ENCODE assay signal across 19 cellular contexts in the genomic region with DNA sequence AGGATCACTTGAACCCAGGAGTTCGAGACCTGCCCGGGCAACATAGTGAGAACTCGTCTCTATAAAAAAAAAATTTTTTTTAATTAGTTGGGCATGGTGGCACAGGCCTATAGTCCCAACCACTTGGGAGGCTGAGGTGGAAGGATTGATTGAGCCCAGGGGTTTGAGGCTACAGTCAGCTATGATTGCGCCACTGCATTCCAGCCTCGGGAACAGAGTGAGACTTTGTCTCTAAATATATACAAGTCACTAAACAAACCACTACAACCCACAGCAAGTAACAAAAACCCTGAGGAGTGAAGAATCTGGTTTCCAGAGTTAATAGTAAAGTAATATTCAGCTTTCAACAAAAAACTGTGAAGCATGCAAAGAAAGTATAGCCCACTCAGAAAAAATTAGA.
"Had no signal": no experiment of that assay in that cellular context is flagged by ENCODE, and none has a peak within 500 bp of the region (broad histone marks: within the 10 kb centered on the region; RNA-seq: fewer than 3 reads in every experiment).

No MANE protein-coding gene starts in this region.

- H3K27ac ChIP-seq: colonic mucosa, gastrocnemius medialis, heart left ventricle, ovary, sigmoid colon, stomach, testis, upper lobe of left lung had no signal

- ATAC-seq: activated CD8-positive, alpha-beta T cell treated with anti-CD3 and anti-CD28 coated beads for 36 hours; activated T-cell treated with anti-CD3 and anti-CD28 coated beads, Interleukin-2, amount 50 U/mL, for 4 hours; gastrocnemius medialis; heart left ventricle; naive thymus-derived CD4-positive, alpha-beta T cell had no signal

- H3K27me3 ChIP-seq: colonic mucosa, gastrocnemius medialis, heart left ventricle, ovary, sigmoid colon, stomach, testis, upper lobe of left lung had no signal

- H3K9me3 ChIP-seq: colonic mucosa, gastrocnemius medialis, ovary, testis had no signal

- H3K36me3 ChIP-seq: colonic mucosa, gastrocnemius medialis, ovary, sigmoid colon, stomach, upper lobe of left lung had no signal

- H3K4me1 ChIP-seq: colonic mucosa, gastrocnemius medialis, heart left ventricle, sigmoid colon, stomach, testis, upper lobe of left lung had no signal

- DNase-seq: activated CD4-positive, alpha-beta T cell treated with anti-CD3 and anti-CD28 coated beads for 48 hours; activated CD8-positive, alpha-beta T cell treated with anti-CD3 and anti-CD28 coated beads for 36 hours; activated effector memory CD4-positive, alpha-beta T cell treated with Interleukin-2 at 50 U/mL for 16 hours; activated naive CD4-positive, alpha-beta T cell treated with anti-CD3 and anti-CD28 coated beads, Interleukin-2, amount 50 U/mL, for 16 hours; activated T-cell treated with anti-CD3 and anti-CD28 coated beads, Interleukin-2, amount 50 U/mL, for 4 hours; amniotic stem cell; caudate nucleus; colonic mucosa; gastrocnemius medialis; heart left ventricle; mammary epithelial cell; naive thymus-derived CD4-positive, alpha-beta T cell; ovary; sigmoid colon; stimulated activated CD4-positive, alpha-beta T cell treated with anti-CD3 and anti-CD28 coated beads, Interleukin-1b, Interleukin-23, amount 100 ng/mL, for 48 hours; stomach; T-helper 2 cell; testis; upper lobe of left lung had no signal

- H3K4me3 ChIP-seq: colonic mucosa, gastrocnemius medialis, heart left ventricle, ovary, sigmoid colon, stomach, testis, upper lobe of left lung had no signal
